24 cellular contexts compared by ENCODE assay signal in genomic region chr1:5720936-5721335, GRCh38.
"Had no signal": no experiment of that assay in that cellular context is flagged by ENCODE, and none has a peak within 500 bp of the region (broad histone marks: within the 10 kb centered on the region; RNA-seq: fewer than 3 reads in every experiment).

No MANE protein-coding gene starts in this region.

- H3K27ac ChIP-seq: brain microvascular endothelial cell, skin epidermis, stomach, thyroid gland, upper lobe of right lung had no signal

- H3K4me3 ChIP-seq: mucosa of descending colon, skin epidermis, stomach, thyroid gland, upper lobe of right lung had no signal

- FAIRE-seq: astrocyte had no signal

- H3K36me3 Mint-ChIP-seq: activated CD4-positive, alpha-beta memory T cell treated with anti-CD3 and anti-CD28 coated beads for 36 hours; natural killer cell treated with Interleukin-12 subunit alpha and Interleukin-12 subunit beta and Interleukin-15 and Interleukin-18, amount 100 ng/mL, for 72 hours; stimulated activated naive B cell treated with anti-CD40 and anti-IgM and Interleukin-4, amounts not matched to agents 10 μg/mL and 1 μg/mL and 100 μg/mL, for 72 hours had no signal

- H3K4me1 ChIP-seq: stomach, thyroid gland, upper lobe of right lung had no signal

- H3K27me3 ChIP-seq: brain microvascular endothelial cell, thyroid gland had no signal

- ATAC-seq: activated T-helper 17 cell treated with anti-CD3 and anti-CD28 coated beads, Interleukin-2, amount 50 U/mL, for 72 hours; mucosa of descending colon; natural killer cell treated with Interleukin-12 subunit alpha and Interleukin-12 subunit beta and Interleukin-15 and Interleukin-18, amount 100 ng/mL, for 72 hours; right cardiac atrium; stimulated activated naive B cell treated with anti-CD40 and anti-IgM and Interleukin-4, amounts not matched to agents 10 μg/mL and 1 μg/mL and 100 μg/mL, for 72 hours; upper lobe of right lung had no signal

- DNase-seq: activated CD4-positive, alpha-beta memory T cell treated with anti-CD3 and anti-CD28 coated beads for 36 hours; activated CD4-positive, alpha-beta T cell treated with anti-CD3 and anti-CD28 coated beads, Interleukin-2, amount 10 ng/mL, durations not matched to agents 24 days and 14 days; activated CD4-positive, CD25-positive, alpha-beta regulatory T cell treated with anti-CD3 and anti-CD28 coated beads, Interleukin-2, amount 50 U/mL, for 72 hours; activated gamma-delta T cell treated with Interleukin-2 at 50 U/mL for 16 hours; activated naive CD4-positive, alpha-beta T cell treated with anti-CD3 and anti-CD28 coated beads, Interleukin-2, amount 50 U/mL, for 16 hours; activated T-cell treated with anti-CD3 and anti-CD28 coated beads, Interleukin-2, amount 50 U/mL, for 24 hours; amniotic stem cell; brain microvascular endothelial cell; central memory CD4-positive, alpha-beta T cell; hypothalamus; immature natural killer cell; mesenchymal stem cell; mucosa of descending colon; right cardiac atrium; stimulated activated CD4-positive, alpha-beta T cell treated with anti-CD3 and anti-CD28 coated beads, Interleukin-4, amount 100 ng/mL, for 4 hours; stimulated activated naive B cell treated with anti-CD40 and anti-IgM and Interleukin-4, amounts not matched to agents 10 μg/mL and 1 μg/mL and 100 μg/mL, for 72 hours; T-helper 2 cell; thyroid gland; upper lobe of right lung had no signal

- H3K4me1 Mint-ChIP-seq: activated CD4-positive, alpha-beta T cell treated with anti-CD3 and anti-CD28 coated beads, Interleukin-2, amount 10 ng/mL, durations not matched to agents 24 days and 14 days; activated T-helper 17 cell treated with anti-CD3 and anti-CD28 coated beads, Interleukin-2, amount 50 U/mL, for 72 hours; immature natural killer cell had no signal

- H3K9me3 ChIP-seq: mucosa of descending colon, thyroid gland, upper lobe of right lung had no signal

- H3K9me3 Mint-ChIP-seq: activated CD4-positive, alpha-beta memory T cell treated with anti-CD3 and anti-CD28 coated beads for 36 hours; activated CD4-positive, alpha-beta T cell treated with anti-CD3 and anti-CD28 coated beads, Interleukin-2, amount 10 ng/mL, durations not matched to agents 24 days and 14 days; activated T-cell treated with anti-CD3 and anti-CD28 coated beads, Interleukin-2, amount 50 U/mL, for 24 hours; activated T-helper 17 cell treated with anti-CD3 and anti-CD28 coated beads, Interleukin-2, amount 50 U/mL, for 72 hours; immature natural killer cell had no signal

- H3K27ac Mint-ChIP-seq: activated CD4-positive, alpha-beta memory T cell treated with anti-CD3 and anti-CD28 coated beads for 36 hours; activated CD4-positive, alpha-beta T cell treated with anti-CD3 and anti-CD28 coated beads, Interleukin-2, amount 10 ng/mL, durations not matched to agents 24 days and 14 days; activated T-cell treated with anti-CD3 and anti-CD28 coated beads, Interleukin-2, amount 50 U/mL, for 24 hours; activated T-helper 17 cell treated with anti-CD3 and anti-CD28 coated beads, Interleukin-2, amount 50 U/mL, for 72 hours; immature natural killer cell; natural killer cell treated with Interleukin-12 subunit alpha and Interleukin-12 subunit beta and Interleukin-15 and Interleukin-18, amount 100 ng/mL, for 72 hours; stimulated activated naive B cell treated with anti-CD40 and anti-IgM and Interleukin-4, amounts not matched to agents 10 μg/mL and 1 μg/mL and 100 μg/mL, for 72 hours had no signal

- H3K4me3 Mint-ChIP-seq: activated CD4-positive, alpha-beta memory T cell treated with anti-CD3 and anti-CD28 coated beads for 36 hours; activated CD4-positive, alpha-beta T cell treated with anti-CD3 and anti-CD28 coated beads, Interleukin-2, amount 10 ng/mL, durations not matched to agents 24 days and 14 days; activated T-cell treated with anti-CD3 and anti-CD28 coated beads, Interleukin-2, amount 50 U/mL, for 24 hours; activated T-helper 17 cell treated with anti-CD3 and anti-CD28 coated beads, Interleukin-2, amount 50 U/mL, for 72 hours; immature natural killer cell; natural killer cell treated with Interleukin-12 subunit alpha and Interleukin-12 subunit beta and Interleukin-15 and Interleukin-18, amount 100 ng/mL, for 72 hours; stimulated activated naive B cell treated with anti-CD40 and anti-IgM and Interleukin-4, amounts not matched to agents 10 μg/mL and 1 μg/mL and 100 μg/mL, for 72 hours had no signal

- H3K36me3 ChIP-seq: brain microvascular endothelial cell, stomach, thyroid gland, upper lobe of right lung had no signal
